ENCODE assay signal across 8 cellular contexts in genomic region chr7:67141001-67141400, GRCh38.
DNase-seq lines count a peak whose midpoint lies in the region; ATAC-seq, FAIRE-seq and TF ChIP-seq lines count a peak whose summit lies in the region.
"Not testable (repeated sequence)": the region's sequence is repeated elsewhere in the genome, so short reads cannot be mapped to it uniquely, and the experiment has no call there.

No MANE protein-coding gene starts in this region.

- not testable (repeated sequence) for TF ChIP-seq CTCF in 22Rv1 (IDR thresholded peaks at IDR 0.05); LNCaP clone FGC (IDR thresholded peaks at IDR 0.05; ENCODE audit: control insufficient read depth, extremely low read depth, insufficient read depth); PC-3 (conservative IDR thresholded peaks at IDR 0.05; ENCODE audit: low read depth, low read length); VCaP (conservative IDR thresholded peaks at IDR 0.05); astrocyte (IDR thresholded peaks at IDR 0.05; ENCODE audit: insufficient read depth, low read depth, low read length); HepG2 (CRISPR knock-in tag; IDR thresholded peaks at IDR 0.05)

- in situ Hi-C loops in HepG2 (cut with HindIII; ENCODE audit: extremely low pct_ligation_motif_present, low pct_unique_long_range_greater_than_20kb): not testable (repeated sequence)

- not testable (repeated sequence) for H3K4me3 Mint-ChIP-seq in astrocyte (ENCODE audit: unreplicated experiment); central memory CD8-positive, alpha-beta T cell

- H3K4me1 ChIP-seq in PC-3 (ENCODE audit: insufficient read depth, low read length); astrocyte (ENCODE audit: insufficient read depth, low read length); HepG2 (ENCODE audit: insufficient read depth, low read length): not testable (repeated sequence)

- not testable (repeated sequence) for H3K9me3 ChIP-seq in PC-3 (ENCODE audit: low read length); astrocyte (ENCODE audit: insufficient read depth, low read depth, low read length); HepG2 (ENCODE audit: low read length)

- 95% methylated on average over 2 of the region's 2 CpGs for WGBS in HepG2 (ENCODE audit: low lambda C conversion rate)

- not testable (repeated sequence) for H3K4me2 ChIP-seq in PC-3 (ENCODE audit: low read length); astrocyte (ENCODE audit: low read length); HepG2 (ENCODE audit: low read depth, low read length)

- H3K9me2 ChIP-seq in PC-3 (replicated peaks; ENCODE audit: low read length): not testable (repeated sequence)

- not testable (repeated sequence) for H3K27me3 ChIP-seq in PC-3 (ENCODE audit: low read length); astrocyte (ENCODE audit: insufficient read depth, low read length); HepG2 (ENCODE audit: control insufficient read depth in 1 of 2, insufficient read depth in 2 of 2, low read length in 2 of 2)

- POLR2A ChIA-PET in PC-3 (lab: Charles Lee; ENCODE audit: unreplicated experiment): interaction anchor here (0.7 kb wide), 1 partner anchor 375 kb away, joined by 6 read pairs; no protein-coding TSS in a partner anchor
- POLR2A ChIA-PET in HepG2 (lab: Yijun Ruan, JAX): not testable (repeated sequence)

- H2AFZ ChIP-seq in PC-3 (ENCODE audit: low read length); astrocyte (ENCODE audit: low read depth, low read length); HepG2 (ENCODE audit: low read length): not testable (repeated sequence)

- H3K27ac ChIP-seq in 22Rv1 (peak overlapping the region; percentile 39), PC-3 (ENCODE audit: low read length) (peak overlapping the region; percentile 26; the same call in 1 of the 2 replicates), VCaP (peak overlapping the region; percentile 31)
- not testable (repeated sequence) for H3K27ac ChIP-seq in astrocyte (ENCODE audit: low read depth, low read length); HepG2 (ENCODE audit: extremely low read length, insufficient read depth, low read length)

- not testable (repeated sequence) for H3K4me3 ChIP-seq in LNCaP clone FGC (ENCODE audit: low read depth, low read length); PC-3 (ENCODE audit: low read length); astrocyte (ENCODE audit: insufficient read depth, low read depth, low read length); HepG2 (replicated peaks in 1 of 3; ENCODE audit: insufficient read depth in 1 of 3, low read depth in 2 of 3, low read length in 3 of 3)

- not testable (repeated sequence) for H3K9ac ChIP-seq in PC-3 (ENCODE audit: low read length); astrocyte (ENCODE audit: low read length); HepG2 (ENCODE audit: insufficient read depth, low read depth, low read length)

- BruUV-seq in PC-3 (replicated peaks; lab: Mats Ljungman, UMichigan); HepG2 (replicated peaks; lab: Mats Ljungman, UMichigan): not testable (repeated sequence)

- not testable (repeated sequence) for TF ChIP-seq POLR2A in HepG2 (IDR thresholded peaks at IDR 0.05; ENCODE audit: insufficient read depth in 1 of 2, low read depth in 2 of 2, low read length in 2 of 2)

- CTCF ChIA-PET in PC-3 (lab: Charles Lee); HepG2 (lab: Yijun Ruan, JAX; ENCODE audit: low intra/inter-chr PET ratio, low total read pairs): not testable (repeated sequence)

- H3K27me3 Mint-ChIP-seq in astrocyte (ENCODE audit: low read depth, unreplicated experiment); central memory CD8-positive, alpha-beta T cell: not testable (repeated sequence)

- DNase-seq in LNCaP clone FGC (ENCODE audit: low read depth) (peak; percentile 60), PC-3 (peak; percentile 29)
- not testable (repeated sequence) for DNase-seq in astrocyte (ENCODE audit: low read depth); central memory CD8-positive, alpha-beta T cell (ENCODE audit: low spot score in 2 of 2); HepG2 (ENCODE audit: low spot score)

- H3K36me3 ChIP-seq in PC-3 (ENCODE audit: low read depth, low read length); astrocyte (ENCODE audit: insufficient read depth, low read length); HepG2 (replicated peaks in 1 of 2; ENCODE audit: control insufficient read depth in 1 of 2, insufficient read depth in 2 of 2, low read length in 2 of 2): not testable (repeated sequence)

- H4K20me1 ChIP-seq in PC-3 (ENCODE audit: low read length); astrocyte (ENCODE audit: insufficient read depth, low read length); HepG2 (ENCODE audit: insufficient read depth, low read length): not testable (repeated sequence)

- not testable (repeated sequence) for TF ChIP-seq RAD21 in HepG2 (CRISPR knock-in tag; IDR thresholded peaks at IDR 0.05)

- H3K27ac Mint-ChIP-seq in astrocyte (ENCODE audit: unreplicated experiment): not testable (repeated sequence)
- peak overlapping the region; percentile 34 for H3K27ac Mint-ChIP-seq in central memory CD8-positive, alpha-beta T cell (ENCODE audit: low read depth)

- intact Hi-C loops in PC-3 (cut with micrococcal nuclease); HepG2 (cut with micrococcal nuclease; ENCODE audit: unreplicated experiment): not testable (repeated sequence)

- not testable (repeated sequence) for H3K79me2 ChIP-seq in PC-3 (ENCODE audit: low read length); astrocyte (ENCODE audit: insufficient read depth, low read length); HepG2 (ENCODE audit: insufficient read depth, low read length)

- not testable (repeated sequence) for H3K9me3 Mint-ChIP-seq in astrocyte (ENCODE audit: unreplicated experiment); central memory CD8-positive, alpha-beta T cell

- peak; percentile 34 for FAIRE-seq in astrocyte (lab: Jason Lieb, UNC)
- FAIRE-seq in islet of Langerhans (lab: Jason Lieb, UNC): peak; percentile 61
- FAIRE-seq in HepG2 (lab: Jason Lieb, UNC): peak; percentile 63

- not testable (repeated sequence) for H3F3A ChIP-seq in PC-3 (ENCODE audit: low read length, unreplicated experiment)

- not testable (repeated sequence) for H3K4me1 Mint-ChIP-seq in astrocyte (ENCODE audit: low read depth, unreplicated experiment); central memory CD8-positive, alpha-beta T cell

- not testable (repeated sequence) for H3K36me3 Mint-ChIP-seq in astrocyte (ENCODE audit: low read depth, unreplicated experiment); central memory CD8-positive, alpha-beta T cell (ENCODE audit: insufficient read depth)

- not testable (repeated sequence) for TF ChIP-seq EP300 in HepG2 (IDR thresholded peaks at IDR 0.05; ENCODE audit: low read depth in 2 of 2, low read length in 2 of 2); HepG2 (CRISPR knock-in tag; IDR thresholded peaks at IDR 0.05; ENCODE audit: borderline replicate concordance)

- ATAC-seq in PC-3: peak; percentile 77
- not testable (repeated sequence) for ATAC-seq in central memory CD8-positive, alpha-beta T cell (replicated peaks; ENCODE audit: extremely low read depth, poor library complexity, severe bottlenecking); HepG2
